9 cellular contexts compared by ENCODE assay signal in genomic region chr2:168751104-168751768, GRCh38. TPM values are rescaled to one million over a fixed set of nuclear protein-coding genes. Genes with fewer than 3 reads are reported as not detected.
DNase-seq lines count a peak whose midpoint lies in the region; ATAC-seq, FAIRE-seq and TF ChIP-seq lines count a peak whose summit lies in the region.
"Had no signal": no experiment of that assay in that cellular context is flagged by ENCODE, and none has a peak within 500 bp of the region (broad histone marks: within the 10 kb centered on the region; RNA-seq: fewer than 3 reads in every experiment).

No MANE protein-coding gene starts in this region.

- no peaks in the 10 kb centered on the region for H3K9me1 ChIP-seq in endothelial cell of umbilical vein (replicated peaks; ENCODE audit: control insufficient read depth, extremely low read depth, insufficient read depth, low read length)

- no peak overlapping the region for H3K4me2 ChIP-seq in endothelial cell of umbilical vein (ENCODE audit: insufficient read depth, low read length)

- H3K4me1 ChIP-seq in endothelial cell of umbilical vein (ENCODE audit: control insufficient read depth, extremely low read depth, insufficient read depth, low read length): no peaks in the 10 kb centered on the region
- H3K4me1 ChIP-seq: adrenal gland had no signal

- H3K9me3 ChIP-seq in endothelial cell of umbilical vein (replicated peaks; ENCODE audit: control insufficient read depth, insufficient read depth, low read length): no peaks in the 10 kb centered on the region
- H3K9me3 ChIP-seq: adrenal gland had no signal

- intact Hi-C loops in endothelial cell of umbilical vein (cut with micrococcal nuclease): no loop called here

- H3K27ac ChIP-seq in endothelial cell of umbilical vein (ENCODE audit: insufficient read depth, low read depth, low read length): no peak overlapping the region
- H3K27ac ChIP-seq: adrenal gland had no signal

- H3K4me3 ChIP-seq in endothelial cell of umbilical vein (replicated peaks in 1 of 3; ENCODE audit: insufficient read depth in 1 of 3, low read depth in 1 of 3, low read length in 3 of 3): no peak overlapping the region
- no peak overlapping the region for H3K4me3 ChIP-seq in H7 (ENCODE audit: insufficient read depth, low read depth, low read length)
- H3K4me3 ChIP-seq: adrenal gland had no signal

- H2AFZ ChIP-seq in endothelial cell of umbilical vein (ENCODE audit: low read depth, low read length): no peak overlapping the region

- BruUV-seq in endothelial cell of umbilical vein (replicated peaks; lab: Mats Ljungman, UMichigan): no TSS peak

- TF ChIP-seq CTCF in endothelial cell of umbilical vein (IDR thresholded peaks at IDR 0.05; ENCODE audit: extremely low read depth in 1 of 2, insufficient read depth in 1 of 2, low read depth in 1 of 2, low read length in 2 of 2): no peak

- ATAC-seq in GM18520 (IDR thresholded peaks at IDR 0.05; ENCODE audit: unreplicated experiment) (peak; percentile 61), GM21381 (IDR thresholded peaks at IDR 0.05; ENCODE audit: unreplicated experiment) (peak; percentile 83), HG03457 (IDR thresholded peaks at IDR 0.05; ENCODE audit: unreplicated experiment) (peak; percentile 92)

- peak; percentile 11 for DNase-seq in endothelial cell of umbilical vein (ENCODE audit: low read depth, low spot score)
- DNase-seq in NCI-H774 (lab: John Stamatoyannopoulos, UW): no peak
- no peak for DNase-seq in RCC 7860 (ENCODE audit: low spot score)
- DNase-seq in NCI-H2171 treated with DMSO at 0.1 percent for 48 hours (lab: John Stamatoyannopoulos, UW): no peak
- DNase-seq in H7: no peak
- DNase-seq: adrenal gland had no signal

- H3K27me3 ChIP-seq in endothelial cell of umbilical vein (ENCODE audit: control insufficient read depth in 2 of 2, insufficient read depth in 2 of 2, low read length in 2 of 2) (no peaks in the 10 kb centered on the region), H7 (ENCODE audit: control insufficient read depth, insufficient read depth, low read length) (no peaks in the 10 kb centered on the region)
- H3K27me3 ChIP-seq: adrenal gland had no signal

- POLR2A ChIA-PET in endothelial cell of umbilical vein (lab: Charles Lee): no interaction called here

- FAIRE-seq in endothelial cell of umbilical vein (lab: Jason Lieb, UNC): no peak
- no peak for FAIRE-seq in RCC 7860 (lab: Jason Lieb, UNC)

- H3K79me2 ChIP-seq in endothelial cell of umbilical vein (ENCODE audit: control insufficient read depth, insufficient read depth, low read length): no peaks in the 10 kb centered on the region

- H4K20me1 ChIP-seq in endothelial cell of umbilical vein (replicated peaks; ENCODE audit: control insufficient read depth, extremely low read depth, insufficient read depth, low read length): no peaks in the 10 kb centered on the region

- H3K9ac ChIP-seq in endothelial cell of umbilical vein (replicated peaks; ENCODE audit: extremely low read depth, insufficient read depth, low read length): no peak overlapping the region

- no peak for TF ChIP-seq POLR2A in endothelial cell of umbilical vein (IDR thresholded peaks at IDR 0.05; ENCODE audit: low read depth, low read length)

- CTCF ChIA-PET in endothelial cell of umbilical vein (lab: Charles Lee): interaction anchor here (1.5 to 2.0 kb wide), 2 partner anchors 8 to 404 kb away, joined by 6 to 7 read pairs; no protein-coding TSS in a partner anchor

- H3K36me3 ChIP-seq in endothelial cell of umbilical vein (ENCODE audit: control insufficient read depth in 2 of 2, extremely low read depth in 1 of 2, insufficient read depth in 2 of 2, low read length in 2 of 2): no peaks in the 10 kb centered on the region
- no peaks in the 10 kb centered on the region for H3K36me3 ChIP-seq in H7 (replicated peaks; ENCODE audit: control insufficient read depth, insufficient read depth, low read length)
- H3K36me3 ChIP-seq: adrenal gland had no signal

- dilution Hi-C loops in endothelial cell of umbilical vein (cut with MboI; ENCODE audit: extremely low pct_ligation_motif_present, low sequenced_read_pairs): no loop called here

TF ChIP-seq in endothelial cell of umbilical vein, 7 proteins besides CTCF, POLR2A, EP300 and RAD21:
- no peak for TF ChIP-seq POLR2AphosphoS5 (IDR thresholded peaks at IDR 0.05; ENCODE audit: insufficient read depth, low read depth, low read length)
- TF ChIP-seq JUN (IDR thresholded peaks at IDR 0.05; ENCODE audit: borderline replicate concordance, insufficient read depth, insufficient read length, low read depth): no peak
- no peak for TF ChIP-seq MYC (IDR thresholded peaks at IDR 0.05; ENCODE audit: low read depth, low read length)
- TF ChIP-seq, protein P1, sequence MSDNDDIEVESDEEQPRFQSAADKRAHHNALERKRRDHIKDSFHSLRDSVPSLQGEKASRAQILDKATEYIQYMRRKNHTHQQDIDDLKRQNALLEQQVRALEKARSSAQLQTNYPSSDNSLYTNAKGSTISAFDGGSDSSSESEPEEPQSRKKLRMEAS (IDR thresholded peaks at IDR 0.05; ENCODE audit: insufficient read depth, insufficient read length): no peak
- TF ChIP-seq GATA2 (IDR thresholded peaks at IDR 0.05; ENCODE audit: insufficient read depth, insufficient read length, low read depth, low read length): no peak
- no peak for TF ChIP-seq FOS (IDR thresholded peaks at IDR 0.05; ENCODE audit: borderline replicate concordance, insufficient read depth, low read length)
- TF ChIP-seq EZH2 (IDR thresholded peaks at IDR 0.05; ENCODE audit: borderline replicate concordance, low read depth, low read length, severe bottlenecking): no peak

RNA-seq across cellular contexts. Expression of gene NOSTRIN, which starts 51.2 kb away (rescaled TPM):
- 0.75 TPM in 1 of 2 replicates, not detected in the other for total RNA-seq in endothelial cell of umbilical vein
- 0.03 TPM in 1 of 2 replicates, not detected in the other for polyA plus RNA-seq in endothelial cell of umbilical vein
- 0.03 and 0.08 TPM in 2 replicates for polyA plus RNA-seq in endothelial cell of umbilical vein (2011; cell fraction: cytosol; rRNA removed)
- polyA plus RNA-seq in endothelial cell of umbilical vein (2011; cell fraction: nucleus; rRNA removed): 0.10 and 0.40 TPM in 2 replicates
- 0.37 and 0.40 TPM in 2 replicates for polyA plus RNA-seq in endothelial cell of umbilical vein (2012)
- polyA minus RNA-seq in endothelial cell of umbilical vein: not detected in 2 replicates
- polyA minus RNA-seq in endothelial cell of umbilical vein (2011; cell fraction: cytosol; rRNA and poly(A)+ RNA removed): 0.61 TPM
- polyA minus RNA-seq in endothelial cell of umbilical vein (2011; cell fraction: nucleus; rRNA and poly(A)+ RNA removed): 0.96 and 2.0 TPM in 2 replicates
- total RNA-seq in H7 (2014; rRNA removed; shearing (Covaris generic)): not detected in 2 replicates
